ENCODE assay signal across 5 cellular contexts in genomic region chr22:29357193-29357890, GRCh38. TPM values are rescaled to one million over a fixed set of nuclear protein-coding genes. Genes with fewer than 3 reads are reported as not detected.
"Had no signal": no experiment of that assay in that cellular context is flagged by ENCODE, and none has a peak within 500 bp of the region (broad histone marks: within the 10 kb centered on the region; RNA-seq: fewer than 3 reads in every experiment).

No MANE protein-coding gene starts in this region.

RNA-seq across cellular contexts. Expression of gene RASL10A, which starts 41.8 kb away (rescaled TPM):
- total RNA-seq: PC-3, PC-9, SJSA1, SK-MEL-5 had no signal

RNA-seq across cellular contexts. Expression of gene GAS2L1, which starts 50.9 kb away (rescaled TPM):
- total RNA-seq: OCI-LY7 had no signal
